ENCODE assay signal across 1 cellular context in the genomic region with DNA sequence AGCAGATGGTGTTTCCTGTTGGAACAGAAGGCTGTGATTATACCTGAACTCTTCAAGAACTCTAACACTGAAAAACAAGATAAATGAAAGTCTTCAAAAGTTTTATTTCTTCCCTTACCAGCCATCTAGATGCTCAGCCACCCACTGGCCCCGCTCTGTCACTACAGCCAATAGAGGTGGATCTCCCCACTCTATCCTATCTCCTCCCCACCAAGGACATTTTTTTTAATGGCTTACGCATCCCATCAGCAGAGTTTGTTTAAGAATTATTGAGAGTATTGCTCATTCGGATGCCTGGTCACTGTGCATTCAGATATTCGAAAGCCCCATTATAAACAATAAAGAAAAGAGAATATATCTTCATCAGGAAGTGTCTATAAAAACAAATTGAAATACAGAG.
TF ChIP-seq lines count a peak whose summit lies in the region.

No MANE protein-coding gene starts in this region.

TF ChIP-seq in GM23338, 12 proteins besides CTCF, POLR2A, EP300 and RAD21 (continued from another document):
- no peak for TF ChIP-seq ZNF462 (CRISPR knock-in tag; IDR thresholded peaks at IDR 0.05)
- TF ChIP-seq EZH2phosphoT487 (IDR thresholded peaks at IDR 0.05; ENCODE audit: unreplicated experiment): no peak
- no peak for TF ChIP-seq ETS1 (IDR thresholded peaks at IDR 0.05)
- no peak for TF ChIP-seq CREB1 (CRISPR knock-in tag; IDR thresholded peaks at IDR 0.05; ENCODE audit: low read depth)
